In genomic region chr5:34656700-34657549, GRCh38 we compare ENCODE assay signal across 8 cellular contexts. TPM values are rescaled to one million over a fixed set of nuclear protein-coding genes. Genes with fewer than 3 reads are reported as not detected.
DNase-seq lines count a peak whose midpoint lies in the region; ATAC-seq and TF ChIP-seq lines count a peak whose summit lies in the region.

No MANE protein-coding gene starts in this region.

- peaks cover 0 to 16% (median 2%) of the 10 kb centered on the region in 4 donors for H3K4me1 ChIP-seq in Peyer's patch
- H3K4me1 ChIP-seq in tibial artery = peaks cover 0 to 42% (median 17%) of the 10 kb centered on the region in 4 donors

- peak; percentile 29 for DNase-seq in activated CD4-positive, CD25-positive, alpha-beta regulatory T cell treated with anti-CD3 and anti-CD28 coated beads, Interleukin-2, amount 50 U/mL, for 72 hours
- no peak for DNase-seq in activated CD4-positive, CD25-positive, alpha-beta regulatory T cell (lab: John Stamatoyannopoulos, UW)
- DNase-seq in Peyer's patch (peak in 1 of 3 donors; percentile 54), coronary artery (ENCODE audit: low spot score) (no peak), memory B cell (ENCODE audit: low spot score in 2 of 2) (no peak), tibial artery (no peak), NCI-H345 treated with DMSO at 0.1 percent for 48 hours (lab: John Stamatoyannopoulos, UW; ENCODE audit: unreplicated experiment) (no peak)

- H3K27me3 Mint-ChIP-seq in memory B cell = peaks cover 32% of the 10 kb centered on the region

- peak; percentile 21 for ATAC-seq in memory B cell (ENCODE audit: low read depth)
- no peak for ATAC-seq in HG03342 (IDR thresholded peaks at IDR 0.05; ENCODE audit: unreplicated experiment)

- peaks cover 15% of the 10 kb centered on the region for H3K4me1 Mint-ChIP-seq in memory B cell

- H3K27me3 ChIP-seq in Peyer's patch (no peaks in the 10 kb centered on the region), tibial artery (no peaks in the 10 kb centered on the region)

- H3K4me3 ChIP-seq in Peyer's patch = peak overlapping the region; percentile 55 to 95 (median 72)
- peak overlapping the region; percentile 93 for H3K4me3 ChIP-seq in coronary artery
- peak overlapping the region; percentile 82 to 99 for H3K4me3 ChIP-seq in tibial artery

- peak overlapping the region; percentile 75 to 93 (median 80) for H3K27ac ChIP-seq in Peyer's patch
- peak overlapping the region; percentile 92 to 96 for H3K27ac ChIP-seq in coronary artery
- H3K27ac ChIP-seq in tibial artery = peak overlapping the region; percentile 96

- no peaks in the 10 kb centered on the region for H3K9me3 Mint-ChIP-seq in memory B cell

- TF ChIP-seq POLR2A in Peyer's patch (IDR thresholded peaks at IDR 0.05) = no peak

- TF ChIP-seq CTCF in Peyer's patch (IDR thresholded peaks at IDR 0.05) (no peak), coronary artery (IDR thresholded peaks at IDR 0.05) (no peak), tibial artery (IDR thresholded peaks at IDR 0.05) (no peak)

- H3K27ac Mint-ChIP-seq in memory B cell = no peak overlapping the region

- H3K9me3 ChIP-seq in Peyer's patch (no peaks in the 10 kb centered on the region), tibial artery (no peaks in the 10 kb centered on the region)

- H3K36me3 ChIP-seq in Peyer's patch (no peaks in the 10 kb centered on the region), tibial artery (no peaks in the 10 kb centered on the region)

- H3K4me3 Mint-ChIP-seq in memory B cell = peak overlapping the region; percentile 67

- intact Hi-C loops in tibial artery (cut with DNase I; ENCODE audit: low total_unique reads) = loop anchor here (10.0 kb wide), 1 partner anchor 172 kb away; no protein-coding TSS in a partner anchor

- H3K36me3 Mint-ChIP-seq in memory B cell = no peaks in the 10 kb centered on the region

RNA-seq across cellular contexts. Expression of gene RAI14, which starts 0.8 kb away (rescaled TPM):
- total RNA-seq in Peyer's patch = 100 to 1,000 TPM in 1 of 4 donors, 1 to 10 TPM in 3; 5.0 to 182 (median 6.4) TPM
